ENCODE assay signal across 21 cellular contexts in the genomic region with DNA sequence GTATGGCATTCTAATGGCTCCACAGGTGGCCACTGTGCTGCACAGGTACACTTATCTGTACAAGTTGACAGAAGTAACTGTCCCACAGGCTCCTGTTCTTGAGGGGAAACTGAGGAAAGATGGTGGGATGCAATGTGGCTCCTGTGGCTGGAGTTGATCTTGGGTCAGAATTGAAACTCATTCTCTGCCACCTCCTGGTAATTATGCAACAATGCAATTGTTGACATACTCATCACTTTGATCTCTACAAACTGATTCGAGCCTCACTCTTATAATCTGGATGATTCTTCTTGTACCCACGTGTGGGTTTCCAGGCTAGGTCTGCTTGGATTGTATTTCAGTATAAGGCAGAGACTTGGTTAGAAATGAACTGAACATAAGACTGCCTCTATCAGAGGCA.
"Had no signal": no experiment of that assay in that cellular context is flagged by ENCODE, and none has a peak within 500 bp of the region (broad histone marks: within the 10 kb centered on the region; RNA-seq: fewer than 3 reads in every experiment).

No MANE protein-coding gene starts in this region.

- H3K27ac ChIP-seq: cardiac muscle cell, hepatocyte, left ventricle myocardium inferior, right lobe of liver, skin epidermis, tibial artery had no signal

- H3K4me2 ChIP-seq: hepatocyte had no signal

- DNase-seq: activated CD4-positive, alpha-beta memory T cell treated with anti-CD3 and anti-CD28 coated beads, Interleukin-2, amount 10 ng/mL, durations not matched to agents 7 days and 5 days; activated CD4-positive, alpha-beta T cell treated with anti-CD3 and anti-CD28 coated beads, Interleukin-2, amount 10 ng/mL, durations not matched to agents 24 days and 14 days; activated gamma-delta T cell; activated naive CD4-positive, alpha-beta T cell treated with anti-CD3 and anti-CD28 coated beads, Interleukin-2, amount 50 U/mL, for 16 hours; activated naive CD8-positive, alpha-beta T cell treated with anti-CD3 and anti-CD28 coated beads, Interleukin-2, amount 50 U/mL, for 24 hours; glutamatergic neuron; left ventricle myocardium inferior; naive thymus-derived CD4-positive, alpha-beta T cell; occipital lobe; posterior cingulate gyrus; right lobe of liver; stimulated activated CD4-positive, alpha-beta T cell treated with anti-CD3 and anti-CD28 coated beads, Interleukin-2, amount 100 ng/mL, for 24 hours; stimulated activated naive CD8-positive, alpha-beta T cell treated with anti-CD3 and anti-CD28 coated beads, Interleukin-15, amount 100 ng/mL, for 72 hours; tibial artery had no signal

- H3K4me3 ChIP-seq: cardiac muscle cell, hepatocyte, left ventricle myocardium inferior, right lobe of liver, skin epidermis, tibial artery had no signal

- H2AFZ ChIP-seq: hepatocyte had no signal

- H3K79me2 ChIP-seq: hepatocyte had no signal

- H3K36me3 ChIP-seq: cardiac muscle cell, left ventricle myocardium inferior, right lobe of liver, tibial artery had no signal

- H3K4me1 ChIP-seq: left ventricle myocardium inferior, right lobe of liver, tibial artery had no signal

- H3K9me3 ChIP-seq: left ventricle myocardium inferior, right lobe of liver, tibial artery had no signal

- FAIRE-seq: endometrium, frontal cortex had no signal

- ATAC-seq: activated CD4-positive, CD25-positive, alpha-beta regulatory T cell treated with anti-CD3 and anti-CD28 coated beads, Interleukin-2, amount 50 U/mL, for 24 hours; activated naive CD8-positive, alpha-beta T cell treated with anti-CD3 and anti-CD28 coated beads, Interleukin-2, amount 50 U/mL, for 24 hours; naive thymus-derived CD4-positive, alpha-beta T cell; right lobe of liver; stimulated activated effector memory CD8-positive, alpha-beta T cell treated with anti-CD3 and anti-CD28 coated beads, Interleukin-12 subunit alpha, Interleukin-12 subunit beta, amount 100 ng/mL, for 72 hours; stimulated activated naive CD8-positive, alpha-beta T cell treated with anti-CD3 and anti-CD28 coated beads, Interleukin-15, amount 100 ng/mL, for 72 hours had no signal

- H3K27me3 ChIP-seq: cardiac muscle cell, hepatocyte, right lobe of liver had no signal
